Comparison of ENCODE assay signal across 8 cellular contexts in genomic region chr1:46036894-46037596, GRCh38.
DNase-seq lines count a peak whose midpoint lies in the region; ATAC-seq, FAIRE-seq and TF ChIP-seq lines count a peak whose summit lies in the region.

No MANE protein-coding gene starts in this region.

- H3K36me3 ChIP-seq in psoas muscle (ENCODE audit: insufficient read depth in 1 of 2, low read depth in 1 of 2) = peaks cover 0 to 38% of the 10 kb centered on the region in 2 donors
- H3K36me3 ChIP-seq in aorta (ENCODE audit: control insufficient read depth in 1 of 2, insufficient read depth in 2 of 2, low read length in 1 of 2) = peaks cover 0 to 1% of the 10 kb centered on the region in 2 donors

- H3K4me1 ChIP-seq in psoas muscle = peaks cover 47% of the 10 kb centered on the region
- no peaks in the 10 kb centered on the region for H3K4me1 ChIP-seq in aorta (ENCODE audit: control insufficient read depth in 1 of 2, insufficient read depth in 2 of 2, low read length in 2 of 2)

- H3K4me3 ChIP-seq in psoas muscle = no peak overlapping the region
- no peak overlapping the region for H3K4me3 ChIP-seq in aorta (ENCODE audit: low read length in 2 of 2)

- H3K9me3 ChIP-seq in psoas muscle = no peaks in the 10 kb centered on the region
- no peaks in the 10 kb centered on the region for H3K9me3 ChIP-seq in aorta (ENCODE audit: control insufficient read depth, low read length)

- H3K27me3 ChIP-seq in psoas muscle (ENCODE audit: insufficient read depth in 3 of 3, low read length in 2 of 3) = no peaks in the 10 kb centered on the region
- no peaks in the 10 kb centered on the region for H3K27me3 ChIP-seq in aorta (ENCODE audit: control insufficient read depth in 1 of 2, insufficient read depth in 2 of 2, low read length in 1 of 2)

- intact Hi-C loops in cardiac septum (cut with DNase I) (loop anchor here (1.0 to 5.0 kb wide), 3 partner anchors 95 to 186 kb away; partner anchors contain the start of gene PIK3R3), psoas muscle (cut with DNase I) (loop anchor here (1.0 to 5.0 kb wide), 4 partner anchors 95 to 186 kb away; partner anchors contain the start of gene PIK3R3 (in 1 of the 2)), aorta (cut with DNase I) (loop anchor here (1.0 to 2.0 kb wide), 3 partner anchors 142 to 188 kb away; no protein-coding TSS in a partner anchor)

- peak; percentile 3 for FAIRE-seq in A204.1 (lab: Jason Lieb, UNC)

- peak; percentile 81 for DNase-seq in NCI-H128 (lab: John Stamatoyannopoulos, UW; ENCODE audit: unreplicated experiment)
- DNase-seq in SW480 (ENCODE audit: low spot score) = peak; percentile 63
- peak; percentile 70 for DNase-seq in activated naive CD8-positive, alpha-beta T cell treated with anti-CD3 and anti-CD28 coated beads, Interleukin-2, amount 50 U/mL, for 16 hours (ENCODE audit: low read depth, low spot score)
- DNase-seq in cardiac septum (ENCODE audit: low spot score) = peak; percentile 90
- DNase-seq in psoas muscle = peak; percentile 87 to 93
- DNase-seq in aorta = peak; percentile 90 to 96

- peak; percentile 61 for ATAC-seq in GM18511 (IDR thresholded peaks at IDR 0.05; ENCODE audit: unreplicated experiment)
- ATAC-seq in psoas muscle = peak; percentile 50 to 67 (median 60)
- ATAC-seq in aorta (ENCODE audit: low FRiP score) = peak; percentile 89

- TF ChIP-seq CTCF in psoas muscle (IDR thresholded peaks at IDR 0.05) = peak; percentile 98

- H3K27ac ChIP-seq in psoas muscle (peak overlapping the region; percentile 42), aorta (ENCODE audit: low read depth in 1 of 2, low read length in 2 of 2) (no peak overlapping the region)

- WGBS in psoas muscle, 3 donors = 12 to 22% (median 13%) methylated on average over 9 of the region's 9 CpGs
- WGBS in aorta, 2 donors = 14 to 16% methylated on average over 9 of the region's 9 CpGs
